Comparison of ENCODE assay signal across 8 cellular contexts in the genomic region with DNA sequence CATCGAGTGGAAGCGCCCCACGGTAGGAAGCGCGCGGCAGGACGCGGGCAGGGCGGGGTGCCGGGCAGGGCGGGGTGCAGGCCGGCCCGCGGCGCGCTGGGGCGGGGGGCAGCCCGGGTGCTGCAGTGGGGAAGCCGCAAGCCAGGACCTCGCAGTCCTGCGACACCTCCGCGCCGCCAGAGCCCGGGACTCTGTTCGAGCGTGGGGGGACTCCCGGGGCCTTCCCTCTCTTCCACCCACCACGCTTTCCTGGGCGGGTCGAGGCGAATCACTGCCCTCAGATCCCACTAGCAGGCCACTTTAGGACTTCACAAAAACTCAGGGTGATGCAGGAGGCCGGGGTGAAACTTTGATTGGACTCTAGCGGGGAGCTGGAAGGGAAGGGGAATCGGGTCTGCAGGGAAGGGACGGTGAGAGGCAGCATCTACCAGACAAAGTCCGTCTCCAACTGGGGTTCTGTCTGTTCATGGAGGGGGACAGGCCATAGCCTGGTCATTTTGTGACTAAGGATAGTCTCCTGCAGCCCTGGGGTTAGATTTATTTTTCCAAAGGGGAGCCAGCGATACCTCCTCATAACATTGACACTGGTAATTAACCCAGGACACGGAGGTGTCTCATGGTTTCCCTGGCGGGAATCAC. TPM values are rescaled to one million over a fixed set of nuclear protein-coding genes. Genes with fewer than 3 reads are reported as not detected.
A peak's percentile ranks its signal among the peaks of the same experiment; 100 is the strongest.
DNase-seq lines count a peak whose midpoint lies in the region; TF ChIP-seq lines count a peak whose summit lies in the region.

No MANE protein-coding gene starts in this region.

- peaks cover 77% of the 10 kb centered on the region for H3K79me2 ChIP-seq in PC-9 (ENCODE audit: low read depth)
- peaks cover 48% of the 10 kb centered on the region for H3K79me2 ChIP-seq in hepatocyte

- H3K4me1 Mint-ChIP-seq in HFFc6 (ENCODE audit: low read depth) = peaks cover 76% of the 10 kb centered on the region

- H3K4me3 ChIP-seq in PC-9 = peak overlapping the region; percentile 79
- peak overlapping the region; percentile 96 for H3K4me3 ChIP-seq in adipocyte (ENCODE audit: low read length)
- peak overlapping the region; percentile 82 for H3K4me3 ChIP-seq in hepatocyte
- peak overlapping the region; percentile 78 for H3K4me3 ChIP-seq in skeletal muscle satellite cell (ENCODE audit: low read length)

- peaks cover 67% of the 10 kb centered on the region for H3F3A ChIP-seq in PC-9 (ENCODE audit: insufficient read depth, low read depth)

- intact Hi-C loops in PC-9 (cut with micrococcal nuclease; ENCODE audit: unreplicated experiment) = loop anchor here (1.0 kb wide), 2 partner anchors 12 to 98 kb away; no protein-coding TSS in a partner anchor

- H3K36me3 ChIP-seq in PC-9 (ENCODE audit: low read depth) = peaks cover 19% of the 10 kb centered on the region
- peaks cover 17% of the 10 kb centered on the region for H3K36me3 ChIP-seq in adipocyte (ENCODE audit: control insufficient read depth, insufficient read depth, low read length, severe bottlenecking)
- no peaks in the 10 kb centered on the region for H3K36me3 ChIP-seq in hepatocyte (replicated peaks; ENCODE audit: insufficient read depth, low read depth)
- peaks cover 40% of the 10 kb centered on the region for H3K36me3 ChIP-seq in skeletal muscle satellite cell (ENCODE audit: insufficient read depth, low read length)

- peak overlapping the region; percentile 95 for H3K27ac Mint-ChIP-seq in HFFc6

- peaks cover 78% of the 10 kb centered on the region for H3K4me1 ChIP-seq in PC-9 (replicated peaks; ENCODE audit: insufficient read depth)
- H3K4me1 ChIP-seq in adipocyte (ENCODE audit: control insufficient read depth, insufficient read depth, low read length) = peaks cover 66% of the 10 kb centered on the region
- peaks cover 42% of the 10 kb centered on the region for H3K4me1 ChIP-seq in hepatocyte (ENCODE audit: insufficient read depth)
- H3K4me1 ChIP-seq in skeletal muscle satellite cell (ENCODE audit: control insufficient read depth, insufficient read depth, low read length) = peaks cover 59% of the 10 kb centered on the region

- H3K36me3 Mint-ChIP-seq in HFFc6 (ENCODE audit: low read depth) = peaks cover 38% of the 10 kb centered on the region

- WGBS in hepatocyte (ENCODE audit: low lambda C conversion rate, missing lambda C conversion rate) = 7% methylated on average over 20 of the region's 40 CpGs

- CTCF ChIA-PET in PC-9 (lab: Charles Lee) = no interaction called here

- POLR2A ChIA-PET in PC-9 (lab: Charles Lee; ENCODE audit: unreplicated experiment) = interaction anchor here (0.7 to 1.2 kb wide), 5 partner anchors 8 to 500 kb away, joined by 4 to 16 read pairs (median 6); no protein-coding TSS in a partner anchor

- H3K9me3 ChIP-seq in PC-9 (ENCODE audit: insufficient read depth, low read depth) = no peaks in the 10 kb centered on the region
- H3K9me3 ChIP-seq in adipocyte (ENCODE audit: control insufficient read depth, low read length) = no peaks in the 10 kb centered on the region
- H3K9me3 ChIP-seq in hepatocyte (ENCODE audit: low read depth) = no peaks in the 10 kb centered on the region
- H3K9me3 ChIP-seq in skeletal muscle satellite cell (replicated peaks; ENCODE audit: low read length) = no peaks in the 10 kb centered on the region

- DNase-seq in GM13976 (ENCODE audit: low spot score) (peak; percentile 46), HFFc6 (no peak), PC-9 (peak in 1 of 2 experiments; percentile 32), adipocyte (ENCODE audit: low read depth) (peak; percentile 59), hepatocyte (ENCODE audit: low spot score) (no peak), NCI-H2171 (lab: John Stamatoyannopoulos, UW) (no peak), AG08396 (ENCODE audit: low spot score) (no peak)

- no peaks in the 10 kb centered on the region for H3K9me3 Mint-ChIP-seq in HFFc6

- no peaks in the 10 kb centered on the region for H4K20me1 ChIP-seq in PC-9 (ENCODE audit: insufficient read depth)
- H4K20me1 ChIP-seq in hepatocyte (ENCODE audit: insufficient read depth, poor library complexity, severe bottlenecking) = no peaks in the 10 kb centered on the region

- no peaks in the 10 kb centered on the region for H3K9me2 ChIP-seq in PC-9 (ENCODE audit: insufficient read depth)
- no peaks in the 10 kb centered on the region for H3K9me2 ChIP-seq in hepatocyte (replicated peaks; ENCODE audit: insufficient read depth)

- BruUV-seq in PC-9 (replicated peaks; lab: Mats Ljungman, UMichigan) = no TSS peak

- peaks cover 9% of the 10 kb centered on the region for H3K27me3 Mint-ChIP-seq in HFFc6 (ENCODE audit: insufficient read depth)

- H3K27ac ChIP-seq in PC-9 (peak overlapping the region; percentile 92), hepatocyte (peak overlapping the region; percentile 99)

- TF ChIP-seq CTCF in GM13976 (IDR thresholded peaks at IDR 0.05; ENCODE audit: borderline replicate concordance, control extremely low read depth, extremely low read depth, insufficient read depth, missing control alignments) (no peak), HFFc6 (IDR thresholded peaks at IDR 0.05) (no peak), PC-9 (conservative IDR thresholded peaks at IDR 0.05) (no peak), hepatocyte (IDR thresholded peaks at IDR 0.05; ENCODE audit: poor library complexity) (no peak)

- H3K9ac ChIP-seq in adipocyte (ENCODE audit: low read length) (peak overlapping the region; percentile 99), skeletal muscle satellite cell (ENCODE audit: low read depth, low read length) (peak overlapping the region; percentile 99)

- H2AFZ ChIP-seq in PC-9 = no peak overlapping the region
- peak overlapping the region; percentile 66 for H2AFZ ChIP-seq in hepatocyte

- H3K27me3 ChIP-seq in PC-9 (ENCODE audit: insufficient read depth, low read depth) = no peaks in the 10 kb centered on the region
- no peaks in the 10 kb centered on the region for H3K27me3 ChIP-seq in adipocyte (replicated peaks; ENCODE audit: control insufficient read depth, insufficient read depth, low read length)
- H3K27me3 ChIP-seq in hepatocyte = no peaks in the 10 kb centered on the region
- no peaks in the 10 kb centered on the region for H3K27me3 ChIP-seq in skeletal muscle satellite cell (ENCODE audit: control insufficient read depth, insufficient read depth, low read length)

- peak overlapping the region; percentile 88 for H3K4me3 Mint-ChIP-seq in HFFc6

- in situ Hi-C loops in GM13976 (cut with MboI; ENCODE audit: low sequenced_read_pairs, unreplicated experiment) = no loop called here

- H3K4me2 ChIP-seq in PC-9 (peak overlapping the region; percentile 91), hepatocyte (peak overlapping the region; percentile 86), skeletal muscle satellite cell (ENCODE audit: low read length) (peak overlapping the region; percentile 98)

RNA-seq across cellular contexts. Expression of gene CAPN2, which starts 0.6 kb away (rescaled TPM):
- total RNA-seq in HFFc6 (2021; fragmentation: NEBNext Ultra II Directional; extraction: Animal tissue kit (Norgen Biotek cat#: 25700)) = 100 to 1,000 TPM; 380 to 424 (median 413) TPM
- 376 and 459 TPM in 2 replicates for total RNA-seq in PC-9 (2021)
- 123 and 147 TPM in 2 replicates for total RNA-seq in hepatocyte
- 161 and 162 TPM in 2 replicates for polyA plus RNA-seq in hepatocyte
- 396 and 525 TPM in 2 replicates for total RNA-seq in skeletal muscle satellite cell (2012; rRNA removed)

RNA-seq across cellular contexts. Expression of gene CAPN8, which starts 47.5 kb away (rescaled TPM):
- total RNA-seq in HFFc6 (2021; fragmentation: NEBNext Ultra II Directional; extraction: Animal tissue kit (Norgen Biotek cat#: 25700)) = not detected
- total RNA-seq in PC-9 (2021) (85.6 and 94.7 TPM in 2 replicates), hepatocyte (10.8 and 16.4 TPM in 2 replicates)
- polyA plus RNA-seq in hepatocyte = 18.0 and 28.6 TPM in 2 replicates
- not detected in 2 replicates for total RNA-seq in skeletal muscle satellite cell (2012; rRNA removed)

Comparison
In these comparisons a context has a peak if more than half of its experiments do, and no peak if none do; other contexts are left out.
1. DNase-seq: peak in GM13976 (single experiment) and adipocyte (single experiment); none in HFFc6 (single experiment), hepatocyte (single experiment), NCI-H2171 (single experiment) and AG08396 (single experiment).
2. RNA of gene CAPN8, which starts 47.5 kb away (total RNA-seq): 85.6 to 94.7 TPM in PC-9 and 10.8 to 16.4 TPM in hepatocyte; not detected in HFFc6; every median in the first group is over 10 times any median in the second.
3. Peak in every context shown above with its lines, with median percentiles within 50 percentile points of each other: H3K4me2 ChIP-seq and H3K4me3 ChIP-seq.